ENCODE assay signal across 1 cellular context in the genomic region with DNA sequence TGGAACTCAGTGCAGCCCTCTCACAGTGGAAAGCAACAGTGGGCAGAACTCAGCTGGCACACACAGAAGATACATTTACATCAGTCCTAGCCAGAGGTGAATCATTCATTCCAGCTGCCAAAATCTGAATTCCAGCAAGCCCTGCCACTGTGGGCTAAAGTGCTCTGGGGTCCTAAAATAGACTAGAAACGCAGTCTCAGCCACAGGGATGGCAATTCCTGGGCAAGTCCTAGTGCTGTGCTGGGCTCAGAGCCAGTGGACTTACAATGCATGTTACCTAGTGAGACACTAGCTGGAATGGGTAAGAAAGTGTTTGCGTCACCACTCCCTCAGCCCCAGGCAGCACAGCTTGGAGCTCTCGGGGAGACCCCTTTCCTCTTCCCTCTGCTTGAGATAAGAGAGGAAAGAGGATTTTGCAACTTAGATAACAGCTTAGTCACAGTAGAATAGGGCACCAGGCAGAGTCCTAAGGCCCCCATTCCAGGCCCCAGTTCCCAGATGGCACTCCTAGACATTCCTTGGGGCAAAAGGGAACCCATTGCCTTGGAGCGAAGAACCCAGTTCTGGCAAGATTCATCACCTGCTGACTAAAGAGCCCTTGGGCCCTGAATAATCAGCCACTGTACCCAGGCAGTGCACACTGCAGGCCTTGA.
A peak's percentile ranks its signal among the peaks of the same experiment; 100 is the strongest.
TF ChIP-seq lines count a peak whose summit lies in the region.

No MANE protein-coding gene starts in this region.

TF ChIP-seq in HepG2, 621 proteins besides CTCF, POLR2A, EP300 and RAD21:
- TF ChIP-seq ETS1 (CRISPR knock-in tag; IDR thresholded peaks at IDR 0.05) (no peak), TAF1 (CRISPR knock-in tag; IDR thresholded peaks at IDR 0.05) (no peak), HNF4A (CRISPR knock-in tag; IDR thresholded peaks at IDR 0.05) (peak; percentile 8; the same call in 1 of the 2 replicates), HBP1 (CRISPR knock-in tag; IDR thresholded peaks at IDR 0.05; ENCODE audit: low read depth) (no peak), CC2D1A (CRISPR knock-in tag; IDR thresholded peaks at IDR 0.05) (no peak), ARNTL (CRISPR knock-in tag; IDR thresholded peaks at IDR 0.05) (no peak)
